In genomic region chrX:46446727-46447378, GRCh38 we compare ENCODE assay signal across 8 cellular contexts.
A peak's percentile ranks its signal among the peaks of the same experiment; 100 is the strongest.
DNase-seq lines count a peak whose midpoint lies in the region; ATAC-seq and TF ChIP-seq lines count a peak whose summit lies in the region.

No MANE protein-coding gene starts in this region.

- no peak overlapping the region for H3K27ac ChIP-seq in KMS-11

- peak; percentile 90 for DNase-seq in Daoy (ENCODE audit: low read depth)
- DNase-seq in RPMI8226: peak; percentile 91
- peak; percentile 72 for DNase-seq in activated effector memory CD4-positive, alpha-beta T cell treated with Interleukin-2 at 50 U/mL for 16 hours
- peak; percentile 58 for DNase-seq in fibroblast of the conjunctiva (ENCODE audit: low read depth)
- DNase-seq in nephron progenitor cell: peak; percentile 88

- ATAC-seq in GM21786 (IDR thresholded peaks at IDR 0.05; ENCODE audit: unreplicated experiment): peak; percentile 91

- peak overlapping the region; percentile 47 for H3K4me2 ChIP-seq in KMS-11

- no peak overlapping the region for H3K4me3 ChIP-seq in KMS-11 (IDR thresholded peaks at IDR 0.05; ENCODE audit: insufficient read depth, low read depth, low read length)

- H3K36me3 Mint-ChIP-seq in nephron progenitor cell (ENCODE audit: low read depth): peaks cover 16% of the 10 kb centered on the region
- peaks cover 9% of the 10 kb centered on the region for H3K36me3 Mint-ChIP-seq in stimulated activated naive CD8-positive, alpha-beta T cell treated with anti-CD3 and anti-CD28 coated beads, Interleukin-15, Interleukin-2, amounts not matched to agents 100 ng/mL and 50 ng/mL, for 24 hours (ENCODE audit: low read depth)

- no peaks in the 10 kb centered on the region for H3K4me1 ChIP-seq in KMS-11 (ENCODE audit: low read depth, poor library complexity, severe bottlenecking)

- peak overlapping the region; percentile 56; the same call in 1 of the 2 replicates for H3K9ac ChIP-seq in KMS-11

- no peaks in the 10 kb centered on the region for H3K79me2 ChIP-seq in KMS-11 (ENCODE audit: insufficient read depth, low read depth)

- H2AFZ ChIP-seq in KMS-11 (ENCODE audit: low read depth): peak overlapping the region; percentile 82

- H3K36me3 ChIP-seq in KMS-11 (ENCODE audit: insufficient read depth): no peaks in the 10 kb centered on the region

- no peak for TF ChIP-seq CTCF in KMS-11 (conservative IDR thresholded peaks at IDR 0.05; ENCODE audit: low read depth, low read length)
- no peak for TF ChIP-seq CTCF in nephron progenitor cell (IDR thresholded peaks at IDR 0.05)

- peak overlapping the region; percentile 99 for H3K27ac Mint-ChIP-seq in nephron progenitor cell
- peak overlapping the region; percentile 85 for H3K27ac Mint-ChIP-seq in stimulated activated naive CD8-positive, alpha-beta T cell treated with anti-CD3 and anti-CD28 coated beads, Interleukin-15, Interleukin-2, amounts not matched to agents 100 ng/mL and 50 ng/mL, for 24 hours

- H3K4me3 Mint-ChIP-seq in nephron progenitor cell: peak overlapping the region; percentile 91
- H3K4me3 Mint-ChIP-seq in stimulated activated naive CD8-positive, alpha-beta T cell treated with anti-CD3 and anti-CD28 coated beads, Interleukin-15, Interleukin-2, amounts not matched to agents 100 ng/mL and 50 ng/mL, for 24 hours: peak overlapping the region; percentile 84

- H3K27me3 Mint-ChIP-seq in nephron progenitor cell (ENCODE audit: low read depth, poor library complexity): peaks cover 2% of the 10 kb centered on the region
- H3K27me3 Mint-ChIP-seq in stimulated activated naive CD8-positive, alpha-beta T cell treated with anti-CD3 and anti-CD28 coated beads, Interleukin-15, Interleukin-2, amounts not matched to agents 100 ng/mL and 50 ng/mL, for 24 hours: no peaks in the 10 kb centered on the region

- peaks cover 17% of the 10 kb centered on the region for H3K4me1 Mint-ChIP-seq in nephron progenitor cell
- H3K4me1 Mint-ChIP-seq in stimulated activated naive CD8-positive, alpha-beta T cell treated with anti-CD3 and anti-CD28 coated beads, Interleukin-15, Interleukin-2, amounts not matched to agents 100 ng/mL and 50 ng/mL, for 24 hours (ENCODE audit: low read depth): peaks cover 32% of the 10 kb centered on the region

- H3K27me3 ChIP-seq in KMS-11 (ENCODE audit: insufficient read depth, low read depth): no peaks in the 10 kb centered on the region

- peaks cover 36% of the 10 kb centered on the region for H3K9me3 Mint-ChIP-seq in nephron progenitor cell
- no peaks in the 10 kb centered on the region for H3K9me3 Mint-ChIP-seq in stimulated activated naive CD8-positive, alpha-beta T cell treated with anti-CD3 and anti-CD28 coated beads, Interleukin-15, Interleukin-2, amounts not matched to agents 100 ng/mL and 50 ng/mL, for 24 hours

- no peaks in the 10 kb centered on the region for H4K20me1 ChIP-seq in KMS-11 (ENCODE audit: insufficient read depth)
